8 cellular contexts compared by ENCODE assay signal in genomic region chr6:136790411-136791295, GRCh38. TPM values are rescaled to one million over a fixed set of nuclear protein-coding genes. Genes with fewer than 3 reads are reported as not detected.
DNase-seq lines count a peak whose midpoint lies in the region; ATAC-seq and TF ChIP-seq lines count a peak whose summit lies in the region.

No MANE protein-coding gene starts in this region.

- H3K4me3 ChIP-seq in endocrine pancreas (ENCODE audit: control insufficient read depth, insufficient read depth, low read length) (peak overlapping the region; percentile 95), ovary (peak overlapping the region; percentile 63)

- peaks cover 40% of the 10 kb centered on the region for H3K36me3 Mint-ChIP-seq in Calu3 (ENCODE audit: insufficient read depth, unreplicated experiment)

- TF ChIP-seq EP300 in ovary (IDR thresholded peaks at IDR 0.05) = no peak

- H3K4me1 ChIP-seq in endocrine pancreas (ENCODE audit: control insufficient read depth, insufficient read depth, low read length) = peaks cover 10% of the 10 kb centered on the region
- H3K4me1 ChIP-seq in ovary (ENCODE audit: insufficient read depth) = peaks cover 8% of the 10 kb centered on the region

- H3K4me1 Mint-ChIP-seq in Calu3 (ENCODE audit: low read depth, unreplicated experiment) = peaks cover 3% of the 10 kb centered on the region

- TSS peak; percentile 42 for BruUV-seq in Calu3 (replicated peaks; lab: Mats Ljungman, UMichigan)

- H3K27ac ChIP-seq in ovary = peak overlapping the region; percentile 85 to 98

- TF ChIP-seq CTCF in Calu3 (IDR thresholded peaks at IDR 0.05; ENCODE audit: unreplicated experiment) = no peak
- TF ChIP-seq CTCF in ovary (IDR thresholded peaks at IDR 0.05) = no peak

- H3K9ac ChIP-seq in endocrine pancreas (ENCODE audit: control insufficient read depth, insufficient read depth, low read length) = no peak overlapping the region

- no peak for TF ChIP-seq POLR2A in ovary (IDR thresholded peaks at IDR 0.05)

- ATAC-seq in GM19328 (IDR thresholded peaks at IDR 0.05; ENCODE audit: unreplicated experiment) (no peak), GM18868 (IDR thresholded peaks at IDR 0.05; ENCODE audit: unreplicated experiment) (no peak), GM21619 (IDR thresholded peaks at IDR 0.05; ENCODE audit: unreplicated experiment) (no peak)

- H3K9me3 Mint-ChIP-seq in Calu3 (ENCODE audit: low read depth, unreplicated experiment) = no peaks in the 10 kb centered on the region

- intact Hi-C loops in Calu3 (cut with micrococcal nuclease; ENCODE audit: unreplicated experiment) (no loop called here), ovary (cut with DNase I) (loop anchor here in 3 of 4 donors (2.0 to 10.0 kb wide), 5 partner anchors 54 to 208 kb away; no protein-coding TSS in a partner anchor)

- 3 to 8% (median 4%) methylated on average over 7 of the region's 7 CpGs for WGBS in ovary, 3 donors

- CTCF ChIA-PET in Calu3 (lab: Charles Lee) = interaction anchor here (1.1 to 3.1 kb wide), 2 partner anchors 75 to 146 kb away, joined by 3 to 132 read pairs; no protein-coding TSS in a partner anchor

- H3K27ac Mint-ChIP-seq in Calu3 (ENCODE audit: unreplicated experiment) = peak overlapping the region; percentile 74

- H3K27me3 ChIP-seq in endocrine pancreas (ENCODE audit: control insufficient read depth, insufficient read depth, low read length) (no peaks in the 10 kb centered on the region), ovary (no peaks in the 10 kb centered on the region)

- no peaks in the 10 kb centered on the region for H3K27me3 Mint-ChIP-seq in Calu3 (ENCODE audit: unreplicated experiment)

- H3K9me3 ChIP-seq in endocrine pancreas (ENCODE audit: control insufficient read depth, low read length) (no peaks in the 10 kb centered on the region), ovary (no peaks in the 10 kb centered on the region)

- H3K36me3 ChIP-seq in endocrine pancreas (ENCODE audit: control insufficient read depth, insufficient read depth, low read length) = no peaks in the 10 kb centered on the region
- H3K36me3 ChIP-seq in ovary = no peaks in the 10 kb centered on the region

- peak overlapping the region; percentile 97 for H3K4me3 Mint-ChIP-seq in Calu3 (ENCODE audit: low read depth, unreplicated experiment)

- DNase-seq in Calu3 (no peak), NCI-H69 (lab: John Stamatoyannopoulos, UW) (peak; percentile 46), ovary (no peak)
- DNase-seq in stimulated activated CD4-positive, alpha-beta T cell treated with anti-CD3 and anti-CD28 coated beads, Interleukin-4, amount 100 ng/mL, for 1 hour = no peak

RNA-seq across cellular contexts. Expression of gene MAP3K5, which starts 1.6 kb away (rescaled TPM):
- total RNA-seq in Calu3 (2022) = 15.3 and 15.8 TPM in 2 replicates
- 100 to 1,000 TPM in 3 of 7 donors, 10 to 100 TPM in 4; 37.0 to 217 (median 92.0) TPM for total RNA-seq in ovary
- polyA plus RNA-seq in ovary = 10 to 100 TPM; 60.6 to 61.7 TPM

RNA-seq across cellular contexts. Expression of gene PEX7, which starts 31.7 kb away (rescaled TPM):
- total RNA-seq in Calu3 (2022) (3.9 and 5.1 TPM in 2 replicates), ovary (1 to 10 TPM; 5.7 to 9.8 (median 6.7) TPM)
- 10 to 100 TPM in 1 of 2 donors, 1 to 10 TPM in 1; 7.2 to 13.8 TPM for polyA plus RNA-seq in ovary
